In genomic region chr1:53945433-53946251, GRCh38 we compare ENCODE assay signal across 1 cellular context.
TF ChIP-seq lines count a peak whose summit lies in the region.

TSS of gene IFT25 (minus strand) at chr1:53945699. CDS start at chr1:53940082, 5,617 bp downstream.

TF ChIP-seq in HepG2, 621 proteins besides CTCF, POLR2A, EP300 and RAD21 (continued from another document):
- peak; percentile 33; the same call in 1 of the 2 replicates for TF ChIP-seq PHF21A (CRISPR knock-in tag; IDR thresholded peaks at IDR 0.05)
- no peak for TF ChIP-seq ZNF800 (CRISPR knock-in tag; IDR thresholded peaks at IDR 0.05)
- TF ChIP-seq ZBTB26 (CRISPR knock-in tag; IDR thresholded peaks at IDR 0.05; ENCODE audit: borderline replicate concordance), result no peak
- TF ChIP-seq ZNF768 (CRISPR knock-in tag; IDR thresholded peaks at IDR 0.05), result peak; percentile 48; the same call in 1 of the 2 replicates
- TF ChIP-seq NAIF1 (CRISPR knock-in tag; IDR thresholded peaks at IDR 0.05; ENCODE audit: borderline replicate concordance), result peak; percentile 62; the same call in 1 of the 2 replicates
- TF ChIP-seq HOXA5 (CRISPR knock-in tag; IDR thresholded peaks at IDR 0.05), result peak; percentile 36
- TF ChIP-seq, protein P1, sequence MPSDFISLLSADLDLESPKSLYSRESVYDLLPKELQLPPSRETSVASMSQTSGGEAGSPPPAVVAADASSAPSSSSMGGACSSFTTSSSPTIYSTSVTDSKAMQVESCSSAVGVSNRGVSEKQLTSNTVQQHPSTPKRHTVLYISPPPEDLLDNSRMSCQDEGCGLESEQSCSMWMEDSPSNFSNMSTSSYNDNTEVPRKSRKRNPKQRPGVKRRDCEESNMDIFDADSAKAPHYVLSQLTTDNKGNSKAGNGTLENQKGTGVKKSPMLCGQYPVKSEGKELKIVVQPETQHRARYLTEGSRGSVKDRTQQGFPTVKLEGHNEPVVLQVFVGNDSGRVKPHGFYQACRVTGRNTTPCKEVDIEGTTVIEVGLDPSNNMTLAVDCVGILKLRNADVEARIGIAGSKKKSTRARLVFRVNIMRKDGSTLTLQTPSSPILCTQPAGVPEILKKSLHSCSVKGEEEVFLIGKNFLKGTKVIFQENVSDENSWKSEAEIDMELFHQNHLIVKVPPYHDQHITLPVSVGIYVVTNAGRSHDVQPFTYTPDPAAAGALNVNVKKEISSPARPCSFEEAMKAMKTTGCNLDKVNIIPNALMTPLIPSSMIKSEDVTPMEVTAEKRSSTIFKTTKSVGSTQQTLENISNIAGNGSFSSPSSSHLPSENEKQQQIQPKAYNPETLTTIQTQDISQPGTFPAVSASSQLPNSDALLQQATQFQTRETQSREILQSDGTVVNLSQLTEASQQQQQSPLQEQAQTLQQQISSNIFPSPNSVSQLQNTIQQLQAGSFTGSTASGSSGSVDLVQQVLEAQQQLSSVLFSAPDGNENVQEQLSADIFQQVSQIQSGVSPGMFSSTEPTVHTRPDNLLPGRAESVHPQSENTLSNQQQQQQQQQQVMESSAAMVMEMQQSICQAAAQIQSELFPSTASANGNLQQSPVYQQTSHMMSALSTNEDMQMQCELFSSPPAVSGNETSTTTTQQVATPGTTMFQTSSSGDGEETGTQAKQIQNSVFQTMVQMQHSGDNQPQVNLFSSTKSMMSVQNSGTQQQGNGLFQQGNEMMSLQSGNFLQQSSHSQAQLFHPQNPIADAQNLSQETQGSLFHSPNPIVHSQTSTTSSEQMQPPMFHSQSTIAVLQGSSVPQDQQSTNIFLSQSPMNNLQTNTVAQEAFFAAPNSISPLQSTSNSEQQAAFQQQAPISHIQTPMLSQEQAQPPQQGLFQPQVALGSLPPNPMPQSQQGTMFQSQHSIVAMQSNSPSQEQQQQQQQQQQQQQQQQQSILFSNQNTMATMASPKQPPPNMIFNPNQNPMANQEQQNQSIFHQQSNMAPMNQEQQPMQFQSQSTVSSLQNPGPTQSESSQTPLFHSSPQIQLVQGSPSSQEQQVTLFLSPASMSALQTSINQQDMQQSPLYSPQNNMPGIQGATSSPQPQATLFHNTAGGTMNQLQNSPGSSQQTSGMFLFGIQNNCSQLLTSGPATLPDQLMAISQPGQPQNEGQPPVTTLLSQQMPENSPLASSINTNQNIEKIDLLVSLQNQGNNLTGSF (CRISPR knock-in tag; IDR thresholded peaks at IDR 0.05), result 0 out of 2 replicates have a peak, but pooled peaks have one; percentile 42
- no peak for TF ChIP-seq ETV6 (CRISPR knock-in tag; conservative IDR thresholded peaks at IDR 0.05)
- TF ChIP-seq MYC (CRISPR knock-in tag; IDR thresholded peaks at IDR 0.05; ENCODE audit: borderline replicate concordance), result peak; percentile 68; the same call in 1 of the 2 replicates
- TF ChIP-seq ZBTB21 (CRISPR knock-in tag; IDR thresholded peaks at IDR 0.05), result no peak
- TF ChIP-seq HDAC2 (CRISPR knock-in tag; IDR thresholded peaks at IDR 0.05), result peak; percentile 48
- 0 out of 2 replicates have a peak, but pooled peaks have one; percentile 23 for TF ChIP-seq NFE2L1 (CRISPR knock-in tag; IDR thresholded peaks at IDR 0.05; ENCODE audit: borderline replicate concordance)
- TF ChIP-seq ZNF263 (CRISPR knock-in tag; IDR thresholded peaks at IDR 0.05), result 0 out of 2 replicates have a peak, but pooled peaks have one; percentile 17
- peak; percentile 72; the same call in 1 of the 2 replicates for TF ChIP-seq TFDP1 (CRISPR knock-in tag; IDR thresholded peaks at IDR 0.05; ENCODE audit: borderline replicate concordance)
- peak; percentile 52; the same call in 1 of the 2 replicates for TF ChIP-seq ZNF777 (CRISPR knock-in tag; IDR thresholded peaks at IDR 0.05)
- TF ChIP-seq RXRB (CRISPR knock-in tag; IDR thresholded peaks at IDR 0.05; ENCODE audit: borderline replicate concordance), result 0 out of 2 replicates have a peak, but pooled peaks have one; percentile 20
TF ChIP-seq in HepG2: peak in this region for 164.
